ENCODE assay signal across 8 cellular contexts in genomic region chr19:14433454-14434156, GRCh38. TPM values are rescaled to one million over a fixed set of nuclear protein-coding genes. Genes with fewer than 3 reads are reported as not detected.
DNase-seq lines count a peak whose midpoint lies in the region; ATAC-seq and TF ChIP-seq lines count a peak whose summit lies in the region.

No MANE protein-coding gene starts in this region.

- H3K27ac ChIP-seq in ectodermal cell (ENCODE audit: insufficient read depth, low read depth, low read length, poor library complexity, severe bottlenecking) (no peak overlapping the region), tibial artery (peak overlapping the region; percentile 77 to 86)

- TF ChIP-seq POLR2A in GM18526 (IDR thresholded peaks at IDR 0.05; ENCODE audit: extremely low read depth, insufficient read length) (peak; percentile 3), NB4 (IDR thresholded peaks at IDR 0.05; ENCODE audit: extremely low read depth, insufficient read length) (no peak)

- TF ChIP-seq CTCF in NB4 (IDR thresholded peaks at IDR 0.05; ENCODE audit: low read depth, low read length) = no peak
- TF ChIP-seq CTCF in mucosa of descending colon (IDR thresholded peaks at IDR 0.05) = no peak
- no peak for TF ChIP-seq CTCF in tibial artery (IDR thresholded peaks at IDR 0.05)

- H3K4me1 ChIP-seq in ectodermal cell (ENCODE audit: control insufficient read depth, insufficient read depth, low read length) (peaks cover 11% of the 10 kb centered on the region), mucosa of descending colon (ENCODE audit: low read depth) (peaks cover 13% of the 10 kb centered on the region), tibial artery (peaks cover 0 to 40% (median 19%) of the 10 kb centered on the region in 4 donors)

- WGBS in ectodermal cell, 2 experiments = 7% methylated on average over 62 of the region's 62 CpGs

- H3K4me3 ChIP-seq in NB4 (ENCODE audit: low read depth, low read length) = peak overlapping the region; percentile 36
- H3K4me3 ChIP-seq in ectodermal cell (ENCODE audit: insufficient read depth, low read depth, low read length) = peak overlapping the region; percentile 48
- H3K4me3 ChIP-seq in mucosa of descending colon = peak overlapping the region; percentile 51
- peak overlapping the region; percentile 66 to 98 for H3K4me3 ChIP-seq in tibial artery

- ATAC-seq in mucosa of descending colon (peak; percentile 81), GM21381 (IDR thresholded peaks at IDR 0.05; ENCODE audit: unreplicated experiment) (no peak), GM21717 (IDR thresholded peaks at IDR 0.05; ENCODE audit: unreplicated experiment) (no peak)

- H3K27me3 ChIP-seq in ectodermal cell (ENCODE audit: control insufficient read depth, insufficient read depth, low read length, poor library complexity, severe bottlenecking) (peaks cover 18% of the 10 kb centered on the region), tibial artery (no peaks in the 10 kb centered on the region)

- H3K36me3 ChIP-seq in ectodermal cell (ENCODE audit: control insufficient read depth, insufficient read depth, low read length) (no peaks in the 10 kb centered on the region), mucosa of descending colon (ENCODE audit: low read depth) (no peaks in the 10 kb centered on the region), tibial artery (no peaks in the 10 kb centered on the region)

- intact Hi-C loops in mucosa of descending colon (cut with DNase I, micrococcal nuclease) (no loop called here), tibial artery (cut with DNase I; ENCODE audit: low total_unique reads) (no loop called here)

- no peaks in the 10 kb centered on the region for H3K9me3 ChIP-seq in ectodermal cell (ENCODE audit: control insufficient read depth, low read length)
- H3K9me3 ChIP-seq in mucosa of descending colon = no peaks in the 10 kb centered on the region
- H3K9me3 ChIP-seq in tibial artery = no peaks in the 10 kb centered on the region

- no peak for DNase-seq in NB4 (ENCODE audit: low read depth)
- peak; percentile 43 for DNase-seq in activated CD4-positive, alpha-beta T cell treated with anti-CD3 and anti-CD28 coated beads for 1 hour
- DNase-seq in mucosa of descending colon = peak; percentile 80 to 82 (median 81)
- DNase-seq in tibial artery = no peak

RNA-seq across cellular contexts. Expression of gene PKN1, which starts 0.5 kb away (rescaled TPM):
- polyA plus RNA-seq in ectodermal cell (2013, experiment 1 of 4) = 96.0 TPM
- 88.5 TPM for polyA plus RNA-seq in ectodermal cell (2013, experiment 2 of 4)
- polyA plus RNA-seq in ectodermal cell (2013, experiment 3 of 4) = 75.8 TPM
- 81.3 TPM for polyA plus RNA-seq in ectodermal cell (2013, experiment 4 of 4)
- 100 to 1,000 TPM in 1 of 3 donors, 10 to 100 TPM in 2; 30.1 to 117 (median 42.0) TPM for total RNA-seq in mucosa of descending colon

RNA-seq across cellular contexts. Expression of gene DDX39A, which starts 14.5 kb away (rescaled TPM):
- 95.5 TPM for polyA plus RNA-seq in ectodermal cell (2013, experiment 1 of 4)
- 91.5 TPM for polyA plus RNA-seq in ectodermal cell (2013, experiment 2 of 4)
- polyA plus RNA-seq in ectodermal cell (2013, experiment 3 of 4) = 78.7 TPM
- 76.2 TPM for polyA plus RNA-seq in ectodermal cell (2013, experiment 4 of 4)
- total RNA-seq in mucosa of descending colon = 10 to 100 TPM; 56.9 to 85.5 (median 66.5) TPM

RNA-seq across cellular contexts. Expression of gene PTGER1, which starts 41.5 kb away (rescaled TPM):
- not detected for polyA plus RNA-seq in ectodermal cell (2013, experiment 1 of 4)
- polyA plus RNA-seq in ectodermal cell (2013, experiment 2 of 4) = 0.36 TPM
- polyA plus RNA-seq in ectodermal cell (2013, experiment 3 of 4) = 0.32 TPM
- polyA plus RNA-seq in ectodermal cell (2013, experiment 4 of 4) = 0.81 TPM
- 1 to 10 TPM in 1 of 3 donors, under 1 TPM in 2; 0.41 to 1.2 (median 0.63) TPM for total RNA-seq in mucosa of descending colon

RNA-seq across cellular contexts. Expression of gene ADGRE5, which starts 52.4 kb away (rescaled TPM):
- polyA plus RNA-seq in ectodermal cell (2013, experiment 1 of 4) = 3.4 TPM
- 2.4 TPM for polyA plus RNA-seq in ectodermal cell (2013, experiment 2 of 4)
- polyA plus RNA-seq in ectodermal cell (2013, experiment 3 of 4) = 2.3 TPM
- polyA plus RNA-seq in ectodermal cell (2013, experiment 4 of 4) = 1.9 TPM
- 100 to 1,000 TPM in 2 of 3 donors, 10 to 100 TPM in 1; 92.7 to 130 (median 127) TPM for total RNA-seq in mucosa of descending colon

Comparison
In these comparisons a context has a peak if more than half of its experiments do, and no peak if none do; other contexts are left out.
1. DNase-seq: peak in activated CD4-positive, alpha-beta T cell treated with anti-CD3 and anti-CD28 coated beads for 1 hour (single experiment) and mucosa of descending colon (3 of 3); none in NB4 (single experiment) and tibial artery (0 of 2).
2. Peak in every context shown above with its lines, with median percentiles within 50 percentile points of each other: H3K4me3 ChIP-seq.